ENCODE assay signal across 8 cellular contexts in the genomic region with DNA sequence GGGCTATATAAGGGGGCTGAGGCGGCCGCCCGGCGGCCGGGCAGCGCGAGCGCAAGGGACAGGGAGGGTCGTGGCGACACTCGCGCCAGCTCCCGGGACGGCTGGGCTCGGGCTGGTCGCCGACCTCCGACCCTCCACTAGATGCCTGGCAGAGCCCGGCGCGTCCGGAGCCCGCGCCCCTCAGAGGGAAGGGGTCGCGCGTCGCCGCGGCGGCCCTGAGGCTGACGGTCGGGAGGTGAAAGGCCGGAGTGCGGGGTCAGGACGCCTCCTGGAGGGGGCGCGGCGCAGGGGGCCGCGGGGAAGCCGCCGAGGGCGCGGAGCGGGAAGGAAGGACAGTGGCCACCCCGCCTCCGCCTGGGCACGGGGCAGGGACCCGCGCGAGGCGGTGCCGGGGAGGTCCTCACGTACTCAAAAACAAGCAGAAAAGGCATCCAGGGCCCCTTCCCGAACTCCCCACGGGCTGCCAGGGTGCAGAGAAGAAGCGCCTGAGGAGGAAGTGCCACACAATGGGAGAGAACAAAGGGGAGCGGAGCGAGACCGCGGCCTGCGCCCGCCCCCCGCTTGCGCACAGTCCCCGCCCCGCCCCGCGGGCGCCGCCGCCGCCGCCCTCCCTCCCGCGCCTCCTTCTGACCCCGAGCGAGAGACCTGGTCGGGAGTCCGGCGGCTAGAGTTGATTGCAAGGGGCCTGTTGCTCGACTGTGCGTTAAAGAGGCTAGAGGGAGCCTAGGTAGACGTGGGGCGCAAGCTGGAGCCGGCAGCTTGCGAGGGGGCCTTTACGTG. TPM values are rescaled to one million over a fixed set of nuclear protein-coding genes. Genes with fewer than 3 reads are reported as not detected.
DNase-seq lines count a peak whose midpoint lies in the region; ATAC-seq lines count a peak whose summit lies in the region.

No MANE protein-coding gene starts in this region.

- ATAC-seq in GM19438 (IDR thresholded peaks at IDR 0.05; ENCODE audit: low read depth, unreplicated experiment) = peak; percentile 49
- ATAC-seq in HG03469 (IDR thresholded peaks at IDR 0.05; ENCODE audit: unreplicated experiment) = peak; percentile 24
- peak; percentile 60 to 64 for ATAC-seq in activated T-cell treated with anti-CD3 and anti-CD28 coated beads, Interleukin-2, amount 50 U/mL, for 4 hours

- H3K9ac ChIP-seq in NT2/D1 (ENCODE audit: insufficient read length, low read depth) (peak overlapping the region; percentile 87), mucosa of rectum (ENCODE audit: low read depth in 1 of 2, low read length in 2 of 2) (peak overlapping the region; percentile 73 to 91)

- H3K36me3 ChIP-seq in NT2/D1 (ENCODE audit: insufficient read depth, insufficient read length, low read length) (peaks cover 5% of the 10 kb centered on the region), esophagus (ENCODE audit: control insufficient read depth in 2 of 2, insufficient read depth in 2 of 2, low read length in 1 of 2) (no peaks in the 10 kb centered on the region), mucosa of rectum (ENCODE audit: control insufficient read depth in 2 of 2, insufficient read depth in 2 of 2, low read length in 2 of 2) (no peaks in the 10 kb centered on the region)

- H3K9me3 Mint-ChIP-seq in activated T-cell treated with anti-CD3 and anti-CD28 coated beads, Interleukin-2, amount 50 U/mL, for 4 hours = peaks cover 3% of the 10 kb centered on the region

- no peaks in the 10 kb centered on the region for H3K4me1 ChIP-seq in NT2/D1 (ENCODE audit: insufficient read depth, insufficient read length)
- peaks cover 0 to 2% of the 10 kb centered on the region in 2 donors for H3K4me1 ChIP-seq in esophagus (ENCODE audit: control insufficient read depth in 2 of 2, insufficient read depth in 2 of 2, low read length in 1 of 2)
- peaks cover 0 to 6% of the 10 kb centered on the region in 2 donors for H3K4me1 ChIP-seq in mucosa of rectum (ENCODE audit: control insufficient read depth in 2 of 2, insufficient read depth in 2 of 2, low read length in 2 of 2)

- H3K27me3 ChIP-seq in NT2/D1 (ENCODE audit: insufficient read depth, insufficient read length) (peaks cover 12% of the 10 kb centered on the region), esophagus (ENCODE audit: control insufficient read depth in 1 of 2, insufficient read depth in 2 of 2, low read length in 2 of 2) (no peaks in the 10 kb centered on the region), mucosa of rectum (ENCODE audit: control insufficient read depth in 2 of 2, insufficient read depth in 2 of 2, low read length in 2 of 2) (peaks cover 18 to 36% of the 10 kb centered on the region in 2 donors)

- peaks cover 9% of the 10 kb centered on the region for H3K27me3 Mint-ChIP-seq in activated T-cell treated with anti-CD3 and anti-CD28 coated beads, Interleukin-2, amount 50 U/mL, for 4 hours (ENCODE audit: low read depth)

- no peaks in the 10 kb centered on the region for H3K36me3 Mint-ChIP-seq in activated T-cell treated with anti-CD3 and anti-CD28 coated beads, Interleukin-2, amount 50 U/mL, for 4 hours (ENCODE audit: insufficient read depth)

- peak overlapping the region; percentile 93 for H3K4me3 Mint-ChIP-seq in activated T-cell treated with anti-CD3 and anti-CD28 coated beads, Interleukin-2, amount 50 U/mL, for 4 hours

- 1% methylated on average over 72 to 89 of the region's 89 CpGs for WGBS in esophagus, 2 donors

- H3K4me1 Mint-ChIP-seq in activated T-cell treated with anti-CD3 and anti-CD28 coated beads, Interleukin-2, amount 50 U/mL, for 4 hours (ENCODE audit: low read depth) = peaks cover 47% of the 10 kb centered on the region

- H3K27ac ChIP-seq in esophagus (ENCODE audit: low read depth in 2 of 2, low read length in 1 of 2) (peak overlapping the region; percentile 98 to 100), mucosa of rectum (ENCODE audit: low read depth in 2 of 2, low read length in 2 of 2) (peak overlapping the region; percentile 97)

- DNase-seq in COLO668 (lab: John Stamatoyannopoulos, UW; ENCODE audit: unreplicated experiment) (peak; percentile 86), NT2/D1 (ENCODE audit: low read depth, low spot score) (peak; percentile 61)
- DNase-seq in activated T-cell treated with anti-CD3 and anti-CD28 coated beads, Interleukin-2, amount 50 U/mL, for 4 hours = peak; percentile 53
- peak; percentile 56 to 79 (median 72) for DNase-seq in stimulated activated naive CD4-positive, alpha-beta T cell (lab: John Stamatoyannopoulos, UW)

- H3K9me3 ChIP-seq in NT2/D1 (ENCODE audit: insufficient read depth, low read length) (no peaks in the 10 kb centered on the region), esophagus (ENCODE audit: control insufficient read depth in 2 of 2, insufficient read depth in 1 of 2, low read depth in 1 of 2, low read length in 1 of 2) (no peaks in the 10 kb centered on the region), mucosa of rectum (ENCODE audit: control insufficient read depth in 2 of 2, low read length in 2 of 2) (no peaks in the 10 kb centered on the region)

- peak overlapping the region; percentile 65 for H3K4me3 ChIP-seq in NT2/D1 (ENCODE audit: insufficient read length, low read depth)
- H3K4me3 ChIP-seq in esophagus (ENCODE audit: low read depth in 1 of 2, low read length in 2 of 2) = peak overlapping the region; percentile 80 to 90
- H3K4me3 ChIP-seq in mucosa of rectum (ENCODE audit: low read length in 2 of 2) = peak overlapping the region; percentile 73 to 82

RNA-seq across cellular contexts. Expression of a gene that starts 0.8 kb away (rescaled TPM):
- total RNA-seq in activated T-cell treated with anti-CD3 and anti-CD28 coated beads, Interleukin-2, amount 50 U/mL, for 4 hours = 10 to 100 TPM in 2 of 3 donors, 1 to 10 TPM in 1; 5.9 to 14.3 (median 13.4) TPM
- 1 to 10 TPM; 3.0 to 3.4 TPM for polyA plus RNA-seq in esophagus

Comparison
In these comparisons a context has a peak if more than half of its experiments do, and no peak if none do; other contexts are left out.
1. Peak in every context shown above with its lines: DNase-seq, ATAC-seq, H3K4me3 ChIP-seq and H3K27ac ChIP-seq.